In genomic region chr1:178940022-178940765, GRCh38 we compare ENCODE assay signal across 15 cellular contexts.
DNase-seq lines count a peak whose midpoint lies in the region; ATAC-seq and TF ChIP-seq lines count a peak whose summit lies in the region.
"Had no signal": no experiment of that assay in that cellular context is flagged by ENCODE, and none has a peak within 500 bp of the region (broad histone marks: within the 10 kb centered on the region; RNA-seq: fewer than 3 reads in every experiment).

No MANE protein-coding gene starts in this region.

- H3K27me3 ChIP-seq in heart right ventricle (no peaks in the 10 kb centered on the region), muscle layer of duodenum (ENCODE audit: low read depth, low read length) (no peaks in the 10 kb centered on the region), transverse colon (no peaks in the 10 kb centered on the region)
- H3K27me3 ChIP-seq: upper lobe of left lung had no signal

- H3K27ac ChIP-seq in heart right ventricle (peak overlapping the region in 8 of 10 donors; percentile 68 to 89 (median 83)), muscle layer of duodenum (ENCODE audit: low read length) (peak overlapping the region; percentile 90), transverse colon (peak overlapping the region; percentile 79 to 89 (median 86))
- H3K27ac ChIP-seq: upper lobe of left lung had no signal

- H3K9me3 ChIP-seq in heart right ventricle (no peaks in the 10 kb centered on the region), muscle layer of duodenum (ENCODE audit: control insufficient read depth in 1 of 2, low read length in 2 of 2) (no peaks in the 10 kb centered on the region), transverse colon (no peaks in the 10 kb centered on the region)
- H3K9me3 ChIP-seq: upper lobe of left lung had no signal

- no peak for TF ChIP-seq EP300 in transverse colon (IDR thresholded peaks at IDR 0.05; ENCODE audit: low read depth)

- DNase-seq in heart right ventricle: no peak
- DNase-seq in Right ventricle myocardium superior: no peak
- DNase-seq in transverse colon: no peak
- DNase-seq in NCI-H2227 treated with DMSO at 0.1 percent for 48 hours (lab: John Stamatoyannopoulos, UW): no peak
- no peak for DNase-seq in NCI-H526 (lab: John Stamatoyannopoulos, UW)
- DNase-seq: activated CD4-positive, alpha-beta T cell treated with anti-CD3 and anti-CD28 coated beads, Interleukin-2, amount 50 U/mL, for 1 hour; activated naive CD8-positive, alpha-beta T cell treated with anti-CD3 and anti-CD28 coated beads, Interleukin-2, amount 10 ng/mL, durations not matched to agents 7 days and 5 days; activated T-cell treated with anti-CD3 and anti-CD28 coated beads, Interleukin-2, amount 50 U/mL, for 4 hours; CD4-positive, alpha-beta T cell; GOT3; nephron progenitor cell; upper lobe of left lung had no signal

- no peaks in the 10 kb centered on the region for H3K36me3 ChIP-seq in heart right ventricle
- no peaks in the 10 kb centered on the region for H3K36me3 ChIP-seq in muscle layer of duodenum (ENCODE audit: control insufficient read depth in 1 of 2, insufficient read depth in 2 of 2, low read length in 2 of 2)
- H3K36me3 ChIP-seq in transverse colon: no peaks in the 10 kb centered on the region
- H3K36me3 ChIP-seq: upper lobe of left lung had no signal

- H3K4me1 ChIP-seq in heart right ventricle: peaks cover 11 to 50% (median 26%) of the 10 kb centered on the region in 9 donors
- H3K4me1 ChIP-seq in muscle layer of duodenum (ENCODE audit: control insufficient read depth in 1 of 2, insufficient read depth in 2 of 2, low read length in 2 of 2): peaks cover 7 to 43% of the 10 kb centered on the region in 2 donors
- H3K4me1 ChIP-seq in transverse colon: peaks cover 14 to 27% (median 20%) of the 10 kb centered on the region in 4 donors
- H3K4me1 ChIP-seq: upper lobe of left lung had no signal

- no peak for TF ChIP-seq POLR2A in transverse colon (IDR thresholded peaks at IDR 0.05)

- 81 to 83% methylated on average over 11 of the region's 11 CpGs for WGBS in heart right ventricle, 2 donors
- WGBS in transverse colon (ENCODE audit: low coverage in 1 of 2), 2 donors: 65 to 73% methylated on average over 10 to 11 of the region's 11 CpGs

- no peak overlapping the region for H3K4me3 ChIP-seq in heart right ventricle
- H3K4me3 ChIP-seq in muscle layer of duodenum (ENCODE audit: low read depth in 1 of 2, low read length in 2 of 2): no peak overlapping the region
- H3K4me3 ChIP-seq in transverse colon: no peak overlapping the region
- H3K4me3 ChIP-seq: upper lobe of left lung had no signal

- no peak for TF ChIP-seq CTCF in heart right ventricle (IDR thresholded peaks at IDR 0.05)
- no peak for TF ChIP-seq CTCF in transverse colon (IDR thresholded peaks at IDR 0.05)

- in situ Hi-C loops in transverse colon (cut with MboI; ENCODE audit: low pct_ligation_motif_present in 1 of 4, low pct_unique_long_range_greater_than_20kb in 1 of 4, low sequenced_read_pairs in 3 of 4): no loop called here

- ATAC-seq in heart right ventricle: no peak
- no peak for ATAC-seq in Right ventricle myocardium superior (ENCODE audit: poor library complexity)
- ATAC-seq in esophagus mucosa: peak; percentile 54
- ATAC-seq in GM18498 (IDR thresholded peaks at IDR 0.05; ENCODE audit: unreplicated experiment): no peak
- ATAC-seq: activated T-cell treated with anti-CD3 and anti-CD28 coated beads, Interleukin-2, amount 50 U/mL, for 4 hours had no signal

- intact Hi-C loops in heart right ventricle (cut with DNase I) (loop anchor here in 1 of 10 donors (5.0 kb wide), 1 partner anchor 62 kb away; no protein-coding TSS in a partner anchor), Right ventricle myocardium superior (cut with DNase I) (no loop called here), transverse colon (cut with DNase I; ENCODE audit: low total_unique reads) (no loop called here)
